6 cellular contexts compared by ENCODE assay signal in the genomic region with DNA sequence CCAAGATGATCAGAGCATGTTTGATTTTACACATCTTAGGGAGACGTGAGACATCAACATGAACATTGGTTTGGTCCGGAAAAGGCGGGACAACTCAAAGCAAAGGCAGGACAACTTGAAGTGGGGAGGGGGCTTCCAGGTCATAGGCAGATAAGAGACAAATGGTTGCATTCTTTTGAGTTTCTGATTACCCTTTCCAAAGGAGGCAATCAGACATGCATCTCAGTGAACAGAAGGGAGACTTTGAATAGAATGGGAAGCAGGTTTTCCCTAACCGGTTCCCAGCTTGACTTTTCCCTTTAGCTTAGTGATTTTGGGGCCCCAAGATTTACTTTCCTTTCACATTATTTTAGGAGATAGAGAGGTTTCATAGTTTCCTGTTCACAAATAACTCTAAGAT. TPM values are rescaled to one million over a fixed set of nuclear protein-coding genes. Genes with fewer than 3 reads are reported as not detected.
DNase-seq lines count a peak whose midpoint lies in the region; ATAC-seq, FAIRE-seq and TF ChIP-seq lines count a peak whose summit lies in the region.
"Not testable (repeated sequence)": the region's sequence is repeated elsewhere in the genome, so short reads cannot be mapped to it uniquely, and the experiment has no call there.

No MANE protein-coding gene starts in this region.

- H3K9me3 Mint-ChIP-seq in GM23338; osteocyte (ENCODE audit: unreplicated experiment): not testable (repeated sequence)

- in situ Hi-C loops in GM12878 (cut with MboI): not testable (repeated sequence)

- H3F3A ChIP-seq in GM23338 (replicated peaks; ENCODE audit: low read depth): not testable (repeated sequence)

- H3K9ac ChIP-seq in NT2/D1 (ENCODE audit: insufficient read length, low read depth); GM12878 (ENCODE audit: control insufficient read depth, insufficient read depth, low read length); mesendoderm (ENCODE audit: low read length): not testable (repeated sequence)

- peaks cover 23% of the 10 kb centered on the region for H3K4me1 ChIP-seq in GM23338 (ENCODE audit: insufficient read depth)
- not testable (repeated sequence) for H3K4me1 ChIP-seq in NT2/D1 (ENCODE audit: insufficient read depth, insufficient read length); GM12878 (ENCODE audit: control insufficient read depth, insufficient read depth, low read length); esophagus muscularis mucosa; mesendoderm (ENCODE audit: control insufficient read depth, low read depth, low read length)

- FAIRE-seq in GM12878 (lab: Jason Lieb, UNC): peak; percentile 23

- H3K4me2 ChIP-seq in GM23338; GM12878 (ENCODE audit: control insufficient read depth, insufficient read depth); mesendoderm (ENCODE audit: low read length): not testable (repeated sequence)

- TF ChIP-seq POLR2A in GM12878 (IDR thresholded peaks at IDR 0.05; ENCODE audit: low read depth, low read length); esophagus muscularis mucosa (IDR thresholded peaks at IDR 0.05; ENCODE audit: low read depth): not testable (repeated sequence)

- BruUV-seq in GM12878 (replicated peaks; lab: Mats Ljungman, UMichigan): not testable (repeated sequence)

- peak; percentile 58 for ATAC-seq in GM23338
- ATAC-seq in GM12878: not testable (repeated sequence)

- H3K9me3 ChIP-seq in NT2/D1 (ENCODE audit: insufficient read depth, low read length); GM12878 (replicated peaks; ENCODE audit: control insufficient read depth, insufficient read depth, low read length); esophagus muscularis mucosa: not testable (repeated sequence)

- not testable (repeated sequence) for H3K18ac ChIP-seq in mesendoderm (ENCODE audit: low read length)

- not testable (repeated sequence) for H3K79me2 ChIP-seq in GM23338 (replicated peaks; ENCODE audit: insufficient read depth); GM12878 (ENCODE audit: control insufficient read depth, insufficient read depth, low read length); mesendoderm (ENCODE audit: control insufficient read depth, insufficient read depth, low read length)

- peak overlapping the region; percentile 59 for H2BK5ac ChIP-seq in mesendoderm (ENCODE audit: low read length)

- peak; percentile 44 for DNase-seq in GM23338 (ENCODE audit: low spot score)
- peak; percentile 35 for DNase-seq in NT2/D1 (ENCODE audit: low read depth, low spot score)
- DNase-seq in GM12878 (ENCODE audit: low read depth, low spot score): not testable (repeated sequence)
- peak; percentile 75 for DNase-seq in esophagus muscularis mucosa (ENCODE audit: extremely low spot score)
- DNase-seq in mesendoderm: peak; percentile 77
- DNase-seq in osteocyte (ENCODE audit: extremely low spot score, unreplicated experiment): peak; percentile 30

- peak overlapping the region; percentile 61 for H3K27ac ChIP-seq in GM23338 (ENCODE audit: low read depth)
- not testable (repeated sequence) for H3K27ac ChIP-seq in GM12878 (ENCODE audit: control insufficient read depth, insufficient read depth); esophagus muscularis mucosa (replicated peaks in 1 of 4); mesendoderm (ENCODE audit: low read depth, low read length)

- H3K27me3 Mint-ChIP-seq in GM23338 (ENCODE audit: insufficient read depth, low read depth, poor library complexity): not testable (repeated sequence)
- H3K27me3 Mint-ChIP-seq in osteocyte (ENCODE audit: unreplicated experiment): peaks cover 10% of the 10 kb centered on the region

- RAD21 ChIA-PET in GM12878 (lab: Charles Lee; ENCODE audit: unreplicated experiment): interaction anchor here (0.7 kb wide), 2 partner anchors 30 to 109 kb away, joined by 3 to 4 read pairs; no protein-coding TSS in a partner anchor

- SMC1A ChIA-PET in GM12878 (lab: Charles Lee; ENCODE audit: uncharacterized antibody, unreplicated experiment): not testable (repeated sequence)

- TF ChIP-seq RAD21 in GM12878 (IDR thresholded peaks at IDR 0.05; ENCODE audit: insufficient read depth, low read depth, low read length): not testable (repeated sequence)

- peaks cover 22% of the 10 kb centered on the region for H3K4me1 Mint-ChIP-seq in GM23338
- H3K4me1 Mint-ChIP-seq in osteocyte (ENCODE audit: unreplicated experiment): not testable (repeated sequence)

- H3K9me2 ChIP-seq in GM23338 (ENCODE audit: insufficient read depth): not testable (repeated sequence)

- TF ChIP-seq EP300 in GM12878 (IDR thresholded peaks at IDR 0.05; ENCODE audit: borderline replicate concordance in 1 of 2, control insufficient read depth in 1 of 2, low read depth in 2 of 2, low read length in 2 of 2); esophagus muscularis mucosa (IDR thresholded peaks at IDR 0.05): not testable (repeated sequence)

- H3K4me3 ChIP-seq in GM23338; NT2/D1 (ENCODE audit: insufficient read length, low read depth); GM12878; esophagus muscularis mucosa; mesendoderm (ENCODE audit: low read length): not testable (repeated sequence)

- H4K20me1 ChIP-seq in GM23338 (replicated peaks; ENCODE audit: insufficient read depth); GM12878 (ENCODE audit: control insufficient read depth, insufficient read depth): not testable (repeated sequence)

- not testable (repeated sequence) for H3K27me3 ChIP-seq in GM23338 (ENCODE audit: insufficient read depth); NT2/D1 (ENCODE audit: insufficient read depth, insufficient read length); GM12878 (replicated peaks in 1 of 2; ENCODE audit: control insufficient read depth in 2 of 2, insufficient read depth in 2 of 2, low read length in 1 of 2); esophagus muscularis mucosa; mesendoderm (ENCODE audit: insufficient read depth, low read length, poor library complexity)

- H4K8ac ChIP-seq in mesendoderm (ENCODE audit: low read depth, low read length): not testable (repeated sequence)

- H3K36me3 Mint-ChIP-seq in GM23338 (ENCODE audit: low read depth); osteocyte (ENCODE audit: unreplicated experiment): not testable (repeated sequence)

- H3K4me3 Mint-ChIP-seq in GM23338; osteocyte (ENCODE audit: unreplicated experiment): not testable (repeated sequence)

- not testable (repeated sequence) for H2BK15ac ChIP-seq in mesendoderm (replicated peaks; ENCODE audit: low read depth)

- peak overlapping the region; percentile 56 for H3K56ac ChIP-seq in mesendoderm (ENCODE audit: low read length)

- not testable (repeated sequence) for TF ChIP-seq CTCF in GM23338 (conservative IDR thresholded peaks at IDR 0.05; ENCODE audit: low read depth in 2 of 2); GM12878 (IDR thresholded peaks at IDR 0.05 in 2 of 3, conservative IDR thresholded peaks at IDR 0.05 in 1 of 3; ENCODE audit: control insufficient read depth in 2 of 3, extremely low read depth in 1 of 3, insufficient read depth in 1 of 3, low read depth in 3 of 3, low read length in 3 of 3); esophagus muscularis mucosa (IDR thresholded peaks at IDR 0.05); osteocyte (IDR thresholded peaks at IDR 0.05)

- peak overlapping the region; percentile 16 for H2AFZ ChIP-seq in GM23338
- H2AFZ ChIP-seq in GM12878 (ENCODE audit: control insufficient read depth, low read depth, low read length): not testable (repeated sequence)

- H2AK5ac ChIP-seq in mesendoderm (ENCODE audit: low read length): not testable (repeated sequence)

- H3K27ac Mint-ChIP-seq in GM23338: peak overlapping the region; percentile 27
- not testable (repeated sequence) for H3K27ac Mint-ChIP-seq in osteocyte (ENCODE audit: unreplicated experiment)

- not testable (repeated sequence) for H3K79me1 ChIP-seq in mesendoderm (ENCODE audit: low read length)

- not testable (repeated sequence) for H4K5ac ChIP-seq in mesendoderm (ENCODE audit: low read length)

- CTCF ChIA-PET in GM12878 (lab: Yijun Ruan, JAX): not testable (repeated sequence)

- not testable (repeated sequence) for H3K36me3 ChIP-seq in GM23338 (ENCODE audit: insufficient read depth); NT2/D1 (ENCODE audit: insufficient read depth, insufficient read length, low read length); GM12878 (ENCODE audit: control insufficient read depth in 2 of 2, insufficient read depth in 2 of 2, low read length in 1 of 2); esophagus muscularis mucosa; mesendoderm (ENCODE audit: control insufficient read depth, insufficient read depth, low read length)

- not testable (repeated sequence) for H3K4ac ChIP-seq in mesendoderm (ENCODE audit: low read depth, low read length)

- H3K23ac ChIP-seq in mesendoderm (ENCODE audit: low read length): not testable (repeated sequence)

- H2BK120ac ChIP-seq in mesendoderm (ENCODE audit: low read depth, low read length): not testable (repeated sequence)

- POLR2A ChIA-PET in GM12878 (lab: Charles Lee): interaction anchor here (0.6 to 0.7 kb wide), 2 partner anchors 62 to 367 kb away, joined by 3 to 4 read pairs; no protein-coding TSS in a partner anchor

- 88% methylated on average over 4 of the region's 4 CpGs for WGBS in GM12878 (ENCODE audit: insufficient coverage, insufficient replicate concordance, low lambda C conversion rate, missing lambda C conversion rate)
- 77% methylated on average over 4 of the region's 4 CpGs for WGBS in esophagus muscularis mucosa
- no CpG with 5 or more reads among the region's 4 CpGs for WGBS in mesendoderm (ENCODE audit: extremely low coverage, insufficient coverage, low lambda C conversion rate)

- intact Hi-C loops in GM12878 (cut with micrococcal nuclease; ENCODE audit: unreplicated experiment); esophagus muscularis mucosa (cut with DNase I): not testable (repeated sequence)

RNA-seq across cellular contexts. Expression of gene RCOR3, which starts 12.6 kb away (rescaled TPM):
- 26.2 and 30.5 TPM in 2 replicates for total RNA-seq in GM23338 (2014; rRNA removed; shearing (Covaris generic))
- 15.3 and 19.4 TPM in 2 replicates for polyA plus RNA-seq in GM23338 (2016; fragmentation: Nextera tagmentation; extraction: Ambion mirVana)
- total RNA-seq in GM12878 (2013; cell fraction: nucleolus; rRNA removed): 188 and 191 TPM in 2 replicates
- 14.9 and 18.5 TPM in 2 replicates for total RNA-seq in GM12878 (2014; rRNA removed)
- total RNA-seq in GM12878 (2014; rRNA removed; fragmentation: Illumina TruSeq; extraction: Trizol): 22.3 and 26.9 TPM in 2 replicates
- 24.8 and 25.2 TPM in 2 replicates for total RNA-seq in GM12878 (2021)
- polyA plus RNA-seq in GM12878 (2011; ENCODE audit: low read depth): 17.5 TPM
- polyA plus RNA-seq in GM12878 (2011; rRNA removed): 55.0 and 55.5 TPM in 2 replicates
- 23.9 and 28.9 TPM in 2 replicates for polyA plus RNA-seq in GM12878 (2011; cell fraction: cytosol; rRNA removed)
- 84.7 and 102 TPM in 2 replicates for polyA plus RNA-seq in GM12878 (2011; cell fraction: nucleus; rRNA removed)
- 22.6 and 24.1 TPM in 2 replicates for polyA plus RNA-seq in GM12878 (2012)
- polyA plus RNA-seq in GM12878 (2014; fragmentation: Illumina TruSeq; extraction: Trizol): 28.8 and 29.9 TPM in 2 replicates
- 1 to 10 TPM; 8.0 to 8.2 TPM for polyA plus RNA-seq in GM12878 (2014; fragmentation: Nextera tagmentation; extraction: Ambion mirVana)
- 20.2 and 26.6 TPM in 2 replicates for polyA plus RNA-seq in GM12878 (2014; rRNA removed)
- polyA plus RNA-seq in GM12878 (2016; fragmentation: Nextera tagmentation; extraction: Ambion mirVana): 10 to 100 TPM; 25.0 to 26.8 TPM
- 53.6 and 71.5 TPM in 2 replicates for polyA minus RNA-seq in GM12878 (2011; rRNA and poly(A)+ RNA removed)
- polyA minus RNA-seq in GM12878 (2011; cell fraction: cytosol; rRNA and poly(A)+ RNA removed): 19.1 and 21.1 TPM in 2 replicates
- polyA minus RNA-seq in GM12878 (2011; cell fraction: nucleus; rRNA and poly(A)+ RNA removed): 67.8 and 106 TPM in 2 replicates
- total RNA-seq in esophagus muscularis mucosa: 10 to 100 TPM; 21.7 to 38.0 (median 37.7) TPM
- polyA plus RNA-seq in mesendoderm (2013, experiment 1 of 2): 18.2 TPM
- polyA plus RNA-seq in mesendoderm (2013, experiment 2 of 2): 17.7 TPM
- total RNA-seq in osteocyte: 51.0 and 54.6 TPM in 2 replicates
